Comparison of ENCODE assay signal across 25 cellular contexts in the genomic region with DNA sequence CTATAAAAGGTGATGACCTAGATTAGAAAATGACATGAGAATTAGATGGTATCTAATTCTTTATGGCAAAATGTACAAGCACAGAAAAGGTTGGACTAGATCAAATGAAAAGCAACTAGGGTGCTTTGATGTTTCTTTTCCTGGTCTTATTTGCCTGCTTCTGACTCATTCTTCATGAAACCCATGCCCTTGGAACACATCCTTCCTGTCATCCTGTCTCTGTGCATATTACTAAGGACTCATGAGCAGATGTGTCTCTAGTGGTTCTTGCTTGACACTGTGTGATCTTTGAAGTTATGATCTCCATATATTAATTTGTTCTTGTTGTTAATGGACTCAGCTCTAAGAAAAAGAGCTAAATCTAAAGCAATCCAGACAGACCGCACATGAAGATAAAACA.
DNase-seq lines count a peak whose midpoint lies in the region; ATAC-seq and TF ChIP-seq lines count a peak whose summit lies in the region.
"Had no signal": no experiment of that assay in that cellular context is flagged by ENCODE, and none has a peak within 500 bp of the region (broad histone marks: within the 10 kb centered on the region; RNA-seq: fewer than 3 reads in every experiment).

No MANE protein-coding gene starts in this region.

- no peak overlapping the region for H2BK15ac ChIP-seq in mesenchymal stem cell (ENCODE audit: low read depth, poor library complexity, severe bottlenecking)

- H4K8ac ChIP-seq in mesenchymal stem cell (ENCODE audit: low read length) = no peak overlapping the region

- H2BK120ac ChIP-seq in mesenchymal stem cell (ENCODE audit: low read depth, low read length) = no peak overlapping the region

- CTCF ChIA-PET in mammary epithelial cell (lab: Charles Lee; ENCODE audit: low non-redundant PET) = no interaction called here

- H2BK5ac ChIP-seq in mesenchymal stem cell (ENCODE audit: low read depth, low read length, poor library complexity, severe bottlenecking) = no peak overlapping the region

- in situ Hi-C loops in mammary epithelial cell (cut with MboI; ENCODE audit: low sequenced_read_pairs in 2 of 2) = no loop called here

- H2AK5ac ChIP-seq in mesenchymal stem cell (ENCODE audit: low read length, severe bottlenecking) = no peak overlapping the region

- dilution Hi-C loops in mammary epithelial cell (cut with HindIII; ENCODE audit: low sequenced_read_pairs) = no loop called here

- intact Hi-C loops in mammary epithelial cell (cut with micrococcal nuclease) = no loop called here

- H2BK12ac ChIP-seq in mesenchymal stem cell (ENCODE audit: low read length in 2 of 2) = no peak overlapping the region

- H2AFZ ChIP-seq in mammary epithelial cell (ENCODE audit: low read depth, low read length) (no peak overlapping the region), mesenchymal stem cell (ENCODE audit: low read depth, low read length) (no peak overlapping the region)
- H2AFZ ChIP-seq: hepatocyte, neural progenitor cell had no signal

- no peak overlapping the region for H3K18ac ChIP-seq in mesenchymal stem cell (ENCODE audit: low read depth in 1 of 2, low read length in 2 of 2)

- no peak overlapping the region for H3K4me2 ChIP-seq in mammary epithelial cell (ENCODE audit: insufficient read depth, low read depth, low read length)
- H3K4me2 ChIP-seq in mesenchymal stem cell (ENCODE audit: low read length, poor library complexity, severe bottlenecking) = no peak overlapping the region
- H3K4me2 ChIP-seq: hepatocyte, neural progenitor cell had no signal

- H3K79me2 ChIP-seq in mammary epithelial cell (ENCODE audit: insufficient read depth, low read length) = no peaks in the 10 kb centered on the region
- H3K79me2 ChIP-seq: hepatocyte had no signal

- ATAC-seq in HG02763 (IDR thresholded peaks at IDR 0.05; ENCODE audit: unreplicated experiment) (no peak), HG03159 (IDR thresholded peaks at IDR 0.05; ENCODE audit: unreplicated experiment) (no peak)
- ATAC-seq: activated CD8-positive, alpha-beta T cell treated with anti-CD3 and anti-CD28 coated beads, Interleukin-2, amount 10 ng/mL, durations not matched to agents 7 days and 5 days; activated naive CD8-positive, alpha-beta T cell treated with anti-CD3 and anti-CD28 coated beads, Interleukin-2, amount 50 U/mL, for 24 hours; mucosa of descending colon; Right ventricle myocardium inferior had no signal

- H4K91ac ChIP-seq in mesenchymal stem cell (ENCODE audit: low read length) = no peak overlapping the region

- no peaks in the 10 kb centered on the region for H3K9me3 ChIP-seq in mammary epithelial cell (replicated peaks; ENCODE audit: insufficient read depth, low read length)
- no peaks in the 10 kb centered on the region for H3K9me3 ChIP-seq in mesenchymal stem cell (ENCODE audit: control insufficient read depth, low read length)
- H3K9me3 ChIP-seq: mucosa of descending colon, prostate gland had no signal

- no peak overlapping the region for H3K23ac ChIP-seq in mesenchymal stem cell (ENCODE audit: low read length in 2 of 2)

- H3K27ac ChIP-seq in mammary epithelial cell (ENCODE audit: insufficient read depth, low read depth, low read length) (no peak overlapping the region), mesenchymal stem cell (ENCODE audit: low read length, poor library complexity, severe bottlenecking) (no peak overlapping the region), substantia nigra (ENCODE audit: low read depth, low read length, poor library complexity, severe bottlenecking) (no peak overlapping the region)
- H3K27ac ChIP-seq: coronary artery, hepatocyte, neural progenitor cell, prostate gland, skin epidermis had no signal

- H4K20me1 ChIP-seq in mammary epithelial cell (ENCODE audit: insufficient read depth, low read length) = no peaks in the 10 kb centered on the region

- no peaks in the 10 kb centered on the region for H3K79me1 ChIP-seq in mesenchymal stem cell (replicated peaks; ENCODE audit: low read length, poor library complexity, severe bottlenecking)

- DNase-seq in Daoy (ENCODE audit: low read depth) (peak; percentile 4), LHCN-M2 (ENCODE audit: low read depth) (peak; percentile 79), mammary epithelial cell (peak; percentile 1), mesenchymal stem cell (peak; percentile 21), substantia nigra (lab: John Stamatoyannopoulos, UW) (no peak)
- DNase-seq: activated CD4-positive, CD25-positive, alpha-beta regulatory T cell; activated CD8-positive, alpha-beta T cell treated with anti-CD3 and anti-CD28 coated beads, Interleukin-2, amount 10 ng/mL, durations not matched to agents 7 days and 5 days; activated gamma-delta T cell; activated naive CD8-positive, alpha-beta T cell treated with anti-CD3 and anti-CD28 coated beads, Interleukin-2, amount 50 U/mL, for 24 hours; DMS79; foreskin melanocyte; mucosa of descending colon; NCI-H1694; NCI-H69; stimulated activated CD4-positive, alpha-beta T cell treated with anti-CD3 and anti-CD28 coated beads, Interleukin-2, amount 100 ng/mL, for 48 hours; stimulated activated naive CD4-positive, alpha-beta T cell; T1000 had no signal

- no peak for TF ChIP-seq CTCF in mammary epithelial cell (conservative IDR thresholded peaks at IDR 0.05 in 1 of 2, IDR thresholded peaks at IDR 0.05 in 1 of 2; ENCODE audit: extremely low read depth in 1 of 2, insufficient read depth in 1 of 2, low read depth in 1 of 2, low read length in 2 of 2)

- BruUV-seq in mammary epithelial cell (replicated peaks; lab: Mats Ljungman, UMichigan) = no TSS peak

- no peaks in the 10 kb centered on the region for H3K4me1 ChIP-seq in mammary epithelial cell (ENCODE audit: insufficient read depth, low read length)
- H3K4me1 ChIP-seq in mesenchymal stem cell (ENCODE audit: control insufficient read depth, insufficient read depth, low read depth, low read length) = no peaks in the 10 kb centered on the region
- H3K4me1 ChIP-seq: neural progenitor cell, prostate gland had no signal

- no peak overlapping the region for H3K14ac ChIP-seq in mesenchymal stem cell (ENCODE audit: low read length in 2 of 2)

- H3K9ac ChIP-seq in mammary epithelial cell (ENCODE audit: insufficient read depth, low read length) = no peak overlapping the region
- H3K9ac ChIP-seq in mesenchymal stem cell (ENCODE audit: low read length) = no peak overlapping the region
- H3K9ac ChIP-seq: neural progenitor cell had no signal

- H3K27me3 ChIP-seq in mammary epithelial cell (ENCODE audit: insufficient read depth, low read length) (no peaks in the 10 kb centered on the region), mesenchymal stem cell (ENCODE audit: control insufficient read depth in 1 of 2, insufficient read depth in 1 of 2, low read length in 2 of 2) (no peaks in the 10 kb centered on the region)
- H3K27me3 ChIP-seq: hepatocyte, neural progenitor cell had no signal

- no peak overlapping the region for H3K4ac ChIP-seq in mesenchymal stem cell (ENCODE audit: low read depth in 1 of 2, low read length in 2 of 2)

- no peaks in the 10 kb centered on the region for H3K36me3 ChIP-seq in mammary epithelial cell (ENCODE audit: insufficient read depth, low read length)
- no peaks in the 10 kb centered on the region for H3K36me3 ChIP-seq in mesenchymal stem cell (ENCODE audit: control insufficient read depth in 1 of 2, insufficient read depth in 2 of 2, low read depth in 1 of 2, low read length in 2 of 2)
- H3K36me3 ChIP-seq: neural progenitor cell, prostate gland had no signal

- 80% methylated on average over 1 of the region's 1 CpG for WGBS in mammary epithelial cell (ENCODE audit: low coverage, missing lambda C conversion rate)
- WGBS in mesenchymal stem cell = no CpG with 5 or more reads among the region's 1 CpG

- H3K4me3 ChIP-seq in mammary epithelial cell (replicated peaks in 1 of 3; ENCODE audit: insufficient read depth in 1 of 3, low read depth in 2 of 3, low read length in 3 of 3) = no peak overlapping the region
- H3K4me3 ChIP-seq in mesenchymal stem cell (ENCODE audit: insufficient read depth in 1 of 2, low read depth in 1 of 2, low read length in 2 of 2) = no peak overlapping the region
- H3K4me3 ChIP-seq: coronary artery, hepatocyte, mucosa of descending colon, neural progenitor cell, prostate gland, skin epidermis had no signal

Comparison
In these comparisons a context has a peak if more than half of its experiments do, and no peak if none do; other contexts are left out.
1. DNase-seq: peak in Daoy (single experiment), LHCN-M2 (single experiment), mammary epithelial cell (single experiment) and mesenchymal stem cell (single experiment); none in substantia nigra (0 of 49).